ENCODE assay signal across 8 cellular contexts in genomic region chr1:207454046-207454964, GRCh38. TPM values are rescaled to one million over a fixed set of nuclear protein-coding genes. Genes with fewer than 3 reads are reported as not detected.
DNase-seq lines count a peak whose midpoint lies in the region; ATAC-seq and TF ChIP-seq lines count a peak whose summit lies in the region.

Gene CR2 (plus strand): TSS chr1:207454328. CDS start chr1:207454419, 91 bp downstream.

- no peak within 1 kb of the TSS for H3K27ac ChIP-seq in SU-DHL-6 (ENCODE audit: low read depth, low read length)
- no peak within 1 kb of the TSS for H3K27ac ChIP-seq in body of pancreas

- H4K20me1 ChIP-seq in SU-DHL-6 (ENCODE audit: low read depth, low read length): no peaks in the 10 kb centered on the region

- no peaks in the 10 kb centered on the region for H3K79me2 ChIP-seq in SU-DHL-6 (ENCODE audit: insufficient read depth, low read length)

- ATAC-seq in GM19043 (IDR thresholded peaks at IDR 0.05; ENCODE audit: low read depth, unreplicated experiment): peak; percentile 65
- ATAC-seq in HG03342 (IDR thresholded peaks at IDR 0.05; ENCODE audit: unreplicated experiment): peak; percentile 77
- ATAC-seq in body of pancreas: peak; percentile 91

- H2AFZ ChIP-seq in SU-DHL-6 (ENCODE audit: low read depth, low read length, severe bottlenecking): peak within 1 kb of the TSS; percentile 44

- H3K9me3 ChIP-seq in BE2C (no peaks in the 10 kb centered on the region; the same call in 1 of the 2 replicates), SU-DHL-6 (ENCODE audit: insufficient read depth, low read length) (no peaks in the 10 kb centered on the region), body of pancreas (no peaks in the 10 kb centered on the region)

- peak within 1 kb of the TSS; percentile 61 for H3K4me2 ChIP-seq in SU-DHL-6 (ENCODE audit: low read depth, low read length, poor library complexity, severe bottlenecking)

- H3K4me3 ChIP-seq in BE2C (ENCODE audit: low read depth, low read length) (no peak within 1 kb of the TSS), SU-DHL-6 (ENCODE audit: insufficient read depth, low read length, poor library complexity, severe bottlenecking) (peak within 1 kb of the TSS; percentile 51), body of pancreas (peak within 1 kb of the TSS in 1 of 2 donors; percentile 18), kidney epithelial cell (ENCODE audit: low read depth, low read length) (peak within 1 kb of the TSS; percentile 44)

- TF ChIP-seq POLR2A in body of pancreas (IDR thresholded peaks at IDR 0.05): no peak

- H3K36me3 ChIP-seq in BE2C (no peaks in the 10 kb centered on the region), SU-DHL-6 (ENCODE audit: low read length) (no peaks in the 10 kb centered on the region), body of pancreas (replicated peaks in 1 of 2; ENCODE audit: insufficient read depth in 1 of 2, low read depth in 2 of 2) (no peaks in the 10 kb centered on the region), kidney epithelial cell (ENCODE audit: control insufficient read depth, insufficient read depth, low read length) (no peaks in the 10 kb centered on the region)

- H3K9ac ChIP-seq in SU-DHL-6 (ENCODE audit: low read length): peak within 1 kb of the TSS; percentile 39; the same call in 1 of the 2 replicates

- H3F3A ChIP-seq in SU-DHL-6 (ENCODE audit: insufficient read depth): no peaks in the 10 kb centered on the region

- TF ChIP-seq CTCF in BE2C (IDR thresholded peaks at IDR 0.05; ENCODE audit: low read depth, low read length): no peak
- peak; percentile 58 for TF ChIP-seq CTCF in SU-DHL-6 (IDR thresholded peaks at IDR 0.05; ENCODE audit: insufficient read depth, low read length, poor library complexity, severe bottlenecking)
- peak in 4 of 7 experiments; percentile 5 to 32 (median 22) for TF ChIP-seq CTCF in body of pancreas (IDR thresholded peaks at IDR 0.05)
- TF ChIP-seq CTCF in kidney epithelial cell (IDR thresholded peaks at IDR 0.05; ENCODE audit: insufficient read depth, low read length, poor library complexity, severe bottlenecking): peak; percentile 43

- no peaks in the 10 kb centered on the region for H3K9me2 ChIP-seq in SU-DHL-6 (replicated peaks; ENCODE audit: insufficient read depth, low read length)

- DNase-seq in BE2C (peak; percentile 7), body of pancreas (peak; percentile 54 to 79 (median 66)), kidney epithelial cell (ENCODE audit: low read depth) (no peak), SIG-M5 treated with dmso at 0.1 percent for 504 hours (lab: John Stamatoyannopoulos, UW; ENCODE audit: unreplicated experiment) (no peak)
- DNase-seq in stimulated activated CD4-positive, alpha-beta T cell treated with anti-CD3 and anti-CD28 coated beads, Interleukin-2, amount 100 ng/mL, for 24 hours: peak; percentile 63 to 64

- WGBS in body of pancreas, 2 donors: 1% methylated on average over 23 to 71 of the region's 75 CpGs

- intact Hi-C loops in body of pancreas (cut with DNase I): no loop called here

- no peaks in the 10 kb centered on the region for H3K4me1 ChIP-seq in BE2C
- H3K4me1 ChIP-seq in body of pancreas: peaks cover 17% of the 10 kb centered on the region

- H3K27me3 ChIP-seq in BE2C (peaks cover 84% of the 10 kb centered on the region), SU-DHL-6 (ENCODE audit: low read length) (no peaks in the 10 kb centered on the region), body of pancreas (no peaks in the 10 kb centered on the region), kidney epithelial cell (ENCODE audit: control insufficient read depth, insufficient read depth, low read length) (peaks cover 18% of the 10 kb centered on the region)

RNA-seq across cellular contexts. Expression of gene CR2, which starts in this region (rescaled TPM):
- not detected for polyA plus RNA-seq in BE2C (2012; ENCODE audit: insufficient read depth, insufficient read length, low read depth)
- total RNA-seq in body of pancreas (not detected), kidney epithelial cell (0.04 TPM in 1 of 2 replicates, not detected in the other)

Comparison
In these comparisons a context has a peak if more than half of its experiments do, and no peak if none do; other contexts are left out.
1. Peak in DNase-seq and ATAC-seq in body of pancreas; RNA of the gene not detected or under 1 TPM.
2. DNase-seq: peak in BE2C (single experiment) and stimulated activated CD4-positive, alpha-beta T cell treated with anti-CD3 and anti-CD28 coated beads, Interleukin-2, amount 100 ng/mL, for 24 hours (2 of 2); none in kidney epithelial cell (single experiment) and SIG-M5 treated with dmso at 0.1 percent for 504 hours (single experiment).
3. Peak in every context shown above with its lines, with median percentiles within 50 percentile points of each other: ATAC-seq.